ENCODE assay signal across 1 cellular context in genomic region chr7:1741751-1742554, GRCh38.
TF ChIP-seq lines count a peak whose summit lies in the region.

No MANE protein-coding gene starts in this region.

TF ChIP-seq in HepG2, 621 proteins besides CTCF, POLR2A, EP300 and RAD21 (continued from another document and continues in another):
- no peak for TF ChIP-seq ZNF281 (CRISPR knock-in tag; IDR thresholded peaks at IDR 0.05; ENCODE audit: borderline replicate concordance)
- no peak; the same call in 1 of the 2 replicates for TF ChIP-seq ZBTB34 (CRISPR knock-in tag; IDR thresholded peaks at IDR 0.05)
- no peak for TF ChIP-seq MTF2 (CRISPR knock-in tag; IDR thresholded peaks at IDR 0.05; ENCODE audit: borderline replicate concordance)
- TF ChIP-seq USF2 (IDR thresholded peaks at IDR 0.05; ENCODE audit: low read depth, low read length): no peak
- 0 out of 2 replicates have a peak, but pooled peaks have one; percentile 9 for TF ChIP-seq USF2 (CRISPR knock-in tag; IDR thresholded peaks at IDR 0.05; ENCODE audit: borderline replicate concordance)
- TF ChIP-seq ZNF687 (CRISPR knock-in tag; IDR thresholded peaks at IDR 0.05): peak; percentile 97
- no peak for TF ChIP-seq ZNF143 (CRISPR knock-in tag; IDR thresholded peaks at IDR 0.05)
- TF ChIP-seq MBD4 (IDR thresholded peaks at IDR 0.05; ENCODE audit: borderline replicate concordance, low read length): no peak
- TF ChIP-seq ZMYM2 (CRISPR knock-in tag; IDR thresholded peaks at IDR 0.05): no peak
- TF ChIP-seq KMT2A (CRISPR knock-in tag; IDR thresholded peaks at IDR 0.05): no peak
- TF ChIP-seq ARID4A (CRISPR knock-in tag; IDR thresholded peaks at IDR 0.05; ENCODE audit: borderline replicate concordance): no peak
- peak; percentile 46; the same call in 1 of the 2 replicates for TF ChIP-seq KDM5B (CRISPR knock-in tag; IDR thresholded peaks at IDR 0.05; ENCODE audit: borderline replicate concordance)
- TF ChIP-seq MTA3 (CRISPR knock-in tag; IDR thresholded peaks at IDR 0.05): no peak
- peak; percentile 35; the same call in 1 of the 2 replicates for TF ChIP-seq KAT7 (CRISPR knock-in tag; IDR thresholded peaks at IDR 0.05; ENCODE audit: borderline replicate concordance)
- no peak for TF ChIP-seq SIN3A (IDR thresholded peaks at IDR 0.05; ENCODE audit: borderline replicate concordance, low read depth, low read length)
- TF ChIP-seq KLF15 (CRISPR knock-in tag; IDR thresholded peaks at IDR 0.05; ENCODE audit: borderline replicate concordance): no peak
- TF ChIP-seq PAX8 (CRISPR knock-in tag; IDR thresholded peaks at IDR 0.05; ENCODE audit: borderline replicate concordance): peak; percentile 82; the same call in 1 of the 2 replicates
- no peak for TF ChIP-seq ZFP36L1 (CRISPR knock-in tag; IDR thresholded peaks at IDR 0.05)
- TF ChIP-seq ZNF770 (CRISPR knock-in tag; IDR thresholded peaks at IDR 0.05): no peak
- no peak for TF ChIP-seq AGO2 (optimal IDR thresholded peaks at IDR 0.05; ENCODE audit: low read depth, low read length)
- peak; percentile 82; the same call in 1 of the 2 replicates for TF ChIP-seq ZNF224 (CRISPR knock-in tag; IDR thresholded peaks at IDR 0.05)
- TF ChIP-seq CHCHD3 (CRISPR knock-in tag; IDR thresholded peaks at IDR 0.05): 0 out of 2 replicates have a peak, but pooled peaks have one; percentile 56
- TF ChIP-seq GLI4 (CRISPR knock-in tag; IDR thresholded peaks at IDR 0.05; ENCODE audit: borderline replicate concordance): no peak
- TF ChIP-seq KMT2B (CRISPR knock-in tag; IDR thresholded peaks at IDR 0.05): no peak; the same call in 1 of the 2 replicates
- peak; percentile 90 for TF ChIP-seq GABPB1 (CRISPR knock-in tag; IDR thresholded peaks at IDR 0.05)
- TF ChIP-seq MEF2D (CRISPR knock-in tag; IDR thresholded peaks at IDR 0.05): 0 out of 2 replicates have a peak, but pooled peaks have one; percentile 53
- no peak for TF ChIP-seq GPBP1L1 (CRISPR knock-in tag; IDR thresholded peaks at IDR 0.05)
- no peak for TF ChIP-seq TFAP4 (IDR thresholded peaks at IDR 0.05; ENCODE audit: borderline replicate concordance, low read depth)
- TF ChIP-seq BCL3 (CRISPR knock-in tag; IDR thresholded peaks at IDR 0.05): 0 out of 2 replicates have a peak, but pooled peaks have one; percentile 54
- TF ChIP-seq DNMT1 (CRISPR knock-in tag; IDR thresholded peaks at IDR 0.05): no peak
- peak; percentile 49; the same call in 1 of the 2 replicates for TF ChIP-seq TFDP2 (CRISPR knock-in tag; IDR thresholded peaks at IDR 0.05)
- TF ChIP-seq ZNF468 (CRISPR knock-in tag; IDR thresholded peaks at IDR 0.05): 0 out of 2 replicates have a peak, but pooled peaks have one; percentile 74
